10 cellular contexts compared by ENCODE assay signal in the genomic region with DNA sequence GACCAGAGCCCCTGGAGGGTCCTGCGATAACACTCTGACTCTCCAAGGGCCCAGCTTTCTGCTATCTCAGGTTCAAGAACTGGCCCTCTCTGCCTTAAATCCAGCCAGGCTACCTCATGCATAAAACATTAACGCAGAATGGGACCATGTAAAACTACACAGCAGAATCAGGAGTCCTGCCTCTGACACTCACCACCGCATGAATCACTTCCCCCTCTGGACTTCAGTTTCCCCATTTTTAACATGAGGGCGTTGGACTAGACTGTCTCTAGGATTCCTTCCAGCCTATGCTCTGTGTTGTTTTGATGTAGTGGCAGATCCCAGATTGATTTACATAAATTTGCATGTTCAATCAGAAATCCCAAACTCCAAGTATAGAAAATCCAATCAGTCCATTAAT. TPM values are rescaled to one million over a fixed set of nuclear protein-coding genes. Genes with fewer than 3 reads are reported as not detected.
DNase-seq lines count a peak whose midpoint lies in the region; ATAC-seq and TF ChIP-seq lines count a peak whose summit lies in the region.
"Had no signal": no experiment of that assay in that cellular context is flagged by ENCODE, and none has a peak within 500 bp of the region (broad histone marks: within the 10 kb centered on the region; RNA-seq: fewer than 3 reads in every experiment).

No MANE protein-coding gene starts in this region.

- no peaks in the 10 kb centered on the region for H3K27me3 Mint-ChIP-seq in dendritic cell treated with granulocyte-macrophage colony-stimulating factor and Interleukin-4, amounts not matched to agents 40 ng/mL and 50 ng/mL, for 4 days

- H3K9me3 Mint-ChIP-seq in dendritic cell treated with granulocyte-macrophage colony-stimulating factor and Interleukin-4, amounts not matched to agents 40 ng/mL and 50 ng/mL, for 4 days, result no peaks in the 10 kb centered on the region

- peaks cover 90% of the 10 kb centered on the region for H3K4me1 Mint-ChIP-seq in dendritic cell treated with granulocyte-macrophage colony-stimulating factor and Interleukin-4, amounts not matched to agents 40 ng/mL and 50 ng/mL, for 4 days (ENCODE audit: low read depth)

- peak overlapping the region; percentile 100 for H3K27ac Mint-ChIP-seq in dendritic cell treated with granulocyte-macrophage colony-stimulating factor and Interleukin-4, amounts not matched to agents 40 ng/mL and 50 ng/mL, for 4 days

- H3K4me3 ChIP-seq in WERI-Rb-1 (ENCODE audit: low read depth, low read length) (no peak overlapping the region), H7 (ENCODE audit: insufficient read depth, low read depth, low read length) (no peak overlapping the region)

- TF ChIP-seq CTCF in WERI-Rb-1 (IDR thresholded peaks at IDR 0.05; ENCODE audit: low read depth, low read length), result no peak

- H3K27ac ChIP-seq in WERI-Rb-1, result no peak overlapping the region
- H3K27ac ChIP-seq: C4-2B had no signal

- H3K36me3 Mint-ChIP-seq in dendritic cell treated with granulocyte-macrophage colony-stimulating factor and Interleukin-4, amounts not matched to agents 40 ng/mL and 50 ng/mL, for 4 days (ENCODE audit: low read depth), result peaks cover 35% of the 10 kb centered on the region

- H3K9me3 ChIP-seq in WERI-Rb-1 (ENCODE audit: severe bottlenecking), result no peaks in the 10 kb centered on the region

- no peaks in the 10 kb centered on the region for H3K27me3 ChIP-seq in WERI-Rb-1 (ENCODE audit: insufficient read depth, low read depth, severe bottlenecking)
- H3K27me3 ChIP-seq in H7 (ENCODE audit: control insufficient read depth, insufficient read depth, low read length), result no peaks in the 10 kb centered on the region

- no peak for ATAC-seq in HG03439 (IDR thresholded peaks at IDR 0.05; ENCODE audit: unreplicated experiment)

- DNase-seq in AG08396 (ENCODE audit: low spot score), result peak; percentile 53
- DNase-seq in NOMO-1 treated with dmso at 0.1 percent for 144 hours (lab: John Stamatoyannopoulos, UW; ENCODE audit: unreplicated experiment), result peak; percentile 83
- peak; percentile 70 for DNase-seq in myocyte (ENCODE audit: low read depth)
- DNase-seq in WERI-Rb-1, result no peak
- no peak for DNase-seq in putamen (ENCODE audit: low spot score)
- no peak for DNase-seq in H7
- DNase-seq: SHP77 had no signal

- H3K36me3 ChIP-seq in WERI-Rb-1 (no peaks in the 10 kb centered on the region), H7 (replicated peaks; ENCODE audit: control insufficient read depth, insufficient read depth, low read length) (no peaks in the 10 kb centered on the region; the same call in none of the 2 replicates)

- H3K4me3 Mint-ChIP-seq in dendritic cell treated with granulocyte-macrophage colony-stimulating factor and Interleukin-4, amounts not matched to agents 40 ng/mL and 50 ng/mL, for 4 days, result peak overlapping the region; percentile 85

- intact Hi-C loops in dendritic cell treated with granulocyte-macrophage colony-stimulating factor and Interleukin-4, amounts not matched to agents 40 ng/mL and 50 ng/mL, for 4 days (cut with micrococcal nuclease), result loop anchor here (5.0 kb wide), 1 partner anchor 43 kb away; no protein-coding TSS in a partner anchor

RNA-seq across cellular contexts. Expression of a gene that starts 3.3 kb away (rescaled TPM):
- total RNA-seq in myocyte, result 95.7 and 112 TPM in 2 replicates
- polyA plus RNA-seq in myocyte (2012), result 48.1 TPM
- total RNA-seq in H7 (2014; rRNA removed; shearing (Covaris generic)), result 20.0 and 22.3 TPM in 2 replicates

RNA-seq across cellular contexts. Expression of a gene that starts 18.0 kb away (rescaled TPM):
- 4.3 and 4.9 TPM in 2 replicates for total RNA-seq in myocyte
- polyA plus RNA-seq in myocyte (2012), result 4.6 TPM
- total RNA-seq in H7 (2014; rRNA removed; shearing (Covaris generic)), result 1.4 and 1.6 TPM in 2 replicates

Comparison
In these comparisons a context has a peak if more than half of its experiments do, and no peak if none do; other contexts are left out.
1. DNase-seq: peak in AG08396 (single experiment), NOMO-1 treated with dmso at 0.1 percent for 144 hours (single experiment) and myocyte (single experiment); none in WERI-Rb-1 (single experiment), putamen (single experiment) and H7 (single experiment).